19 cellular contexts compared by ENCODE assay signal in genomic region chr2:128197059-128197458, GRCh38.
DNase-seq lines count a peak whose midpoint lies in the region; ATAC-seq and TF ChIP-seq lines count a peak whose summit lies in the region.
"Had no signal": no experiment of that assay in that cellular context is flagged by ENCODE, and none has a peak within 500 bp of the region (broad histone marks: within the 10 kb centered on the region; RNA-seq: fewer than 3 reads in every experiment).

No MANE protein-coding gene starts in this region.

- no peak for DNase-seq in CD4-positive, alpha-beta memory T cell
- DNase-seq in activated naive CD8-positive, alpha-beta T cell treated with anti-CD3 and anti-CD28 coated beads, Interleukin-2, amount 50 U/mL, for 24 hours, result no peak
- DNase-seq in suprapubic skin (ENCODE audit: low spot score in 2 of 2), result no peak
- no peak for DNase-seq in medulla oblongata (ENCODE audit: extremely low spot score)
- DNase-seq in NCI-H524 treated with DMSO at 0.1 percent for 48 hours (lab: John Stamatoyannopoulos, UW), result no peak
- DNase-seq in GM20000 (ENCODE audit: low spot score), result no peak
- DNase-seq: cortex of kidney, GDM1, HCEC 1CT, left cardiac atrium, NCI-H1092, NCI-H1930, OCI-M1 had no signal

- H3K4me3 ChIP-seq in BLaER1, result no peak overlapping the region
- H3K4me3 ChIP-seq in CD4-positive, alpha-beta memory T cell (ENCODE audit: low read length in 2 of 2), result no peak overlapping the region
- no peak overlapping the region for H3K4me3 ChIP-seq in mucosa of stomach (ENCODE audit: low read length)
- no peak overlapping the region for H3K4me3 ChIP-seq in suprapubic skin
- H3K4me3 ChIP-seq: breast epithelium, neural progenitor cell had no signal

- peak overlapping the region; percentile 90 for H3K4me2 ChIP-seq in BLaER1
- H3K4me2 ChIP-seq: neural progenitor cell had no signal

- H3K4me1 Mint-ChIP-seq in CD4-positive, alpha-beta memory T cell, result peaks cover 24 to 42% (median 29%) of the 10 kb centered on the region in 4 donors
- H3K4me1 Mint-ChIP-seq in activated naive CD8-positive, alpha-beta T cell treated with anti-CD3 and anti-CD28 coated beads, Interleukin-2, amount 50 U/mL, for 24 hours, result peaks cover 25% of the 10 kb centered on the region
- H3K4me1 Mint-ChIP-seq: neural progenitor cell had no signal

- WGBS in suprapubic skin, result 86% methylated on average over 8 of the region's 8 CpGs

- H3K36me3 Mint-ChIP-seq in CD4-positive, alpha-beta memory T cell, result peaks cover 6 to 18% of the 10 kb centered on the region in 2 donors
- peaks cover 17% of the 10 kb centered on the region for H3K36me3 Mint-ChIP-seq in activated naive CD8-positive, alpha-beta T cell treated with anti-CD3 and anti-CD28 coated beads, Interleukin-2, amount 50 U/mL, for 24 hours (ENCODE audit: low read depth)

- peaks cover 77% of the 10 kb centered on the region for H3K4me1 ChIP-seq in BLaER1
- peaks cover 26% of the 10 kb centered on the region for H3K4me1 ChIP-seq in CD4-positive, alpha-beta memory T cell (ENCODE audit: insufficient read depth, low read length)
- peaks cover 38% of the 10 kb centered on the region for H3K4me1 ChIP-seq in mucosa of stomach (ENCODE audit: control insufficient read depth, insufficient read depth, low read length)
- peaks cover 4% of the 10 kb centered on the region for H3K4me1 ChIP-seq in suprapubic skin
- H3K4me1 ChIP-seq: breast epithelium, neural progenitor cell had no signal

- no peak for TF ChIP-seq EP300 in suprapubic skin (IDR thresholded peaks at IDR 0.05)

- H4K20me1 ChIP-seq in BLaER1, result no peaks in the 10 kb centered on the region

- no peak for TF ChIP-seq POLR2A in suprapubic skin (IDR thresholded peaks at IDR 0.05)

- intact Hi-C loops in CD4-positive, alpha-beta memory T cell (cut with micrococcal nuclease), result no loop called here

- no peak for TF ChIP-seq CTCF in suprapubic skin (IDR thresholded peaks at IDR 0.05)
- TF ChIP-seq CTCF in GM20000 (IDR thresholded peaks at IDR 0.05; ENCODE audit: extremely low read depth, missing control alignments), result no peak

- H3K27ac ChIP-seq in BLaER1, result no peak overlapping the region
- no peak overlapping the region for H3K27ac ChIP-seq in CD4-positive, alpha-beta memory T cell (ENCODE audit: low read depth, low read length)
- H3K27ac ChIP-seq in suprapubic skin, result no peak overlapping the region
- H3K27ac ChIP-seq: breast epithelium, neural progenitor cell had no signal

- CTCF ChIA-PET in CD4-positive, alpha-beta memory T cell (lab: Charles Lee; ENCODE audit: partially characterized antibody), result no interaction called here

- H3K9me3 Mint-ChIP-seq in CD4-positive, alpha-beta memory T cell, result peaks cover 0 to 2% (median 0%) of the 10 kb centered on the region in 8 donors
- H3K9me3 Mint-ChIP-seq in activated naive CD8-positive, alpha-beta T cell treated with anti-CD3 and anti-CD28 coated beads, Interleukin-2, amount 50 U/mL, for 24 hours, result no peaks in the 10 kb centered on the region
- H3K9me3 Mint-ChIP-seq: activated T-helper 1 cell treated with anti-CD3 and anti-CD28 coated beads, Interleukin-12 subunit alpha, Interleukin-12 subunit beta, Interleukin-2, Interleukin-4 antibody, amounts not matched to agents 30 ng/mL and 10 ng/mL and 1 ng/mL, durations not matched to agents 14 hours and 24 hours and 36 hours; neural progenitor cell had no signal

- POLR2A ChIA-PET in CD4-positive, alpha-beta memory T cell (lab: Charles Lee; ENCODE audit: partially characterized antibody), result no interaction called here

- H3K27me3 Mint-ChIP-seq in CD4-positive, alpha-beta memory T cell, result no peaks in the 10 kb centered on the region
- H3K27me3 Mint-ChIP-seq in activated naive CD8-positive, alpha-beta T cell treated with anti-CD3 and anti-CD28 coated beads, Interleukin-2, amount 50 U/mL, for 24 hours, result no peaks in the 10 kb centered on the region
- H3K27me3 Mint-ChIP-seq: progenitor cell of endocrine pancreas had no signal

- H3K27me3 ChIP-seq in BLaER1, result no peaks in the 10 kb centered on the region
- H3K27me3 ChIP-seq in CD4-positive, alpha-beta memory T cell (ENCODE audit: insufficient read depth, low read length), result no peaks in the 10 kb centered on the region
- no peaks in the 10 kb centered on the region for H3K27me3 ChIP-seq in mucosa of stomach (ENCODE audit: control insufficient read depth, insufficient read depth, low read length)
- no peaks in the 10 kb centered on the region for H3K27me3 ChIP-seq in suprapubic skin
- H3K27me3 ChIP-seq: breast epithelium, neural progenitor cell had no signal

- H3K4me3 Mint-ChIP-seq in CD4-positive, alpha-beta memory T cell, result peak overlapping the region in 4 of 8 donors; percentile 6 to 52 (median 32)
- H3K4me3 Mint-ChIP-seq in activated naive CD8-positive, alpha-beta T cell treated with anti-CD3 and anti-CD28 coated beads, Interleukin-2, amount 50 U/mL, for 24 hours, result no peak overlapping the region
- H3K4me3 Mint-ChIP-seq: activated T-helper 1 cell treated with anti-CD3 and anti-CD28 coated beads, Interleukin-12 subunit alpha, Interleukin-12 subunit beta, Interleukin-2, Interleukin-4 antibody, amounts not matched to agents 30 ng/mL and 10 ng/mL and 1 ng/mL, durations not matched to agents 14 hours and 24 hours and 36 hours; neural progenitor cell had no signal

- peaks cover 18% of the 10 kb centered on the region for H3K36me3 ChIP-seq in BLaER1
- H3K36me3 ChIP-seq in CD4-positive, alpha-beta memory T cell (ENCODE audit: insufficient read depth, low read length), result peaks cover 5% of the 10 kb centered on the region
- no peaks in the 10 kb centered on the region for H3K36me3 ChIP-seq in mucosa of stomach (ENCODE audit: control insufficient read depth, insufficient read depth, low read length)
- H3K36me3 ChIP-seq in suprapubic skin, result peaks cover 2% of the 10 kb centered on the region
- H3K36me3 ChIP-seq: breast epithelium, neural progenitor cell had no signal

- peak; percentile 61 for ATAC-seq in activated naive CD8-positive, alpha-beta T cell treated with anti-CD3 and anti-CD28 coated beads, Interleukin-2, amount 50 U/mL, for 24 hours

- H3K9me3 ChIP-seq in BLaER1 (no peaks in the 10 kb centered on the region), mucosa of stomach (ENCODE audit: control insufficient read depth, low read length) (no peaks in the 10 kb centered on the region), suprapubic skin (no peaks in the 10 kb centered on the region)
- H3K9me3 ChIP-seq in CD4-positive, alpha-beta memory T cell (ENCODE audit: control insufficient read depth in 1 of 2, low read length in 2 of 2), result no peaks in the 10 kb centered on the region
- H3K9me3 ChIP-seq: breast epithelium had no signal

- H3K9ac ChIP-seq in BLaER1 (no peak overlapping the region; the same call in 1 of the 2 replicates), mucosa of stomach (ENCODE audit: low read length) (peak overlapping the region; percentile 22)
- H3K9ac ChIP-seq: neural progenitor cell had no signal

- H3K27ac Mint-ChIP-seq in CD4-positive, alpha-beta memory T cell, result peak overlapping the region in 6 of 7 donors; percentile 7 to 85 (median 60)
- peak overlapping the region; percentile 62 for H3K27ac Mint-ChIP-seq in activated naive CD8-positive, alpha-beta T cell treated with anti-CD3 and anti-CD28 coated beads, Interleukin-2, amount 50 U/mL, for 24 hours
- H3K27ac Mint-ChIP-seq: activated T-helper 1 cell treated with anti-CD3 and anti-CD28 coated beads, Interleukin-12 subunit alpha, Interleukin-12 subunit beta, Interleukin-2, Interleukin-4 antibody, amounts not matched to agents 30 ng/mL and 10 ng/mL and 1 ng/mL, durations not matched to agents 14 hours and 24 hours and 36 hours; neural progenitor cell had no signal
